15 cellular contexts compared by ENCODE assay signal in genomic region chr3:43872301-43872700, GRCh38.
A peak's percentile ranks its signal among the peaks of the same experiment; 100 is the strongest.
DNase-seq lines count a peak whose midpoint lies in the region; ATAC-seq and TF ChIP-seq lines count a peak whose summit lies in the region.
"Had no signal": no experiment of that assay in that cellular context is flagged by ENCODE, and none has a peak within 500 bp of the region (broad histone marks: within the 10 kb centered on the region; RNA-seq: fewer than 3 reads in every experiment).

No MANE protein-coding gene starts in this region.

- no peaks in the 10 kb centered on the region for H3K27me3 Mint-ChIP-seq in chondrocyte (ENCODE audit: low read depth)

- no peak overlapping the region for H3K4me3 ChIP-seq in AG09309 (ENCODE audit: control insufficient read depth, low read depth, low read length)
- no peak overlapping the region for H3K4me3 ChIP-seq in mesodermal cell (ENCODE audit: extremely low read depth, insufficient read depth, low read length, poor library complexity, severe bottlenecking)
- H3K4me3 ChIP-seq in uterus, result no peak overlapping the region
- H3K4me3 ChIP-seq: mucosa of descending colon had no signal

- H3K27ac ChIP-seq in mesodermal cell (ENCODE audit: low read depth, low read length, severe bottlenecking) (peak overlapping the region; percentile 89), uterus (no peak overlapping the region)

- peak overlapping the region; percentile 26 for H3K4me3 Mint-ChIP-seq in chondrocyte (ENCODE audit: unreplicated experiment)
- H3K4me3 Mint-ChIP-seq: activated naive CD8-positive, alpha-beta T cell treated with anti-CD3 and anti-CD28 coated beads, Interleukin-2, amount 10 ng/mL, durations not matched to agents 7 days and 5 days; stimulated activated naive CD8-positive, alpha-beta T cell treated with anti-CD3 and anti-CD28 coated beads, Interleukin-15, amount 100 ng/mL, for 72 hours had no signal

- H3K4me1 Mint-ChIP-seq in chondrocyte (ENCODE audit: low read depth), result peaks cover 70% of the 10 kb centered on the region
- H3K4me1 Mint-ChIP-seq: activated naive CD8-positive, alpha-beta T cell treated with anti-CD3 and anti-CD28 coated beads, Interleukin-2, amount 10 ng/mL, durations not matched to agents 7 days and 5 days had no signal

- intact Hi-C loops in uterus (cut with DNase I; ENCODE audit: low total_unique reads), result no loop called here

- H3K36me3 Mint-ChIP-seq in chondrocyte (ENCODE audit: low read depth), result no peaks in the 10 kb centered on the region
- H3K36me3 Mint-ChIP-seq: activated naive CD8-positive, alpha-beta T cell treated with anti-CD3 and anti-CD28 coated beads, Interleukin-2, amount 10 ng/mL, durations not matched to agents 7 days and 5 days had no signal

- peak overlapping the region; percentile 95 for H3K27ac Mint-ChIP-seq in chondrocyte (ENCODE audit: unreplicated experiment)
- H3K27ac Mint-ChIP-seq: activated naive CD8-positive, alpha-beta T cell treated with anti-CD3 and anti-CD28 coated beads, Interleukin-2, amount 10 ng/mL, durations not matched to agents 7 days and 5 days had no signal

- H3K9me3 Mint-ChIP-seq in chondrocyte (ENCODE audit: low read depth), result no peaks in the 10 kb centered on the region
- H3K9me3 Mint-ChIP-seq: stimulated activated naive CD8-positive, alpha-beta T cell treated with anti-CD3 and anti-CD28 coated beads, Interleukin-15, amount 100 ng/mL, for 72 hours had no signal

- no peak for TF ChIP-seq POLR2A in uterus (IDR thresholded peaks at IDR 0.05)

- 61% methylated on average over 3 of the region's 3 CpGs; no CpG with 5 or more reads in 1 of the 2 experiments for WGBS in mesodermal cell (ENCODE audit: insufficient coverage in 2 of 2), 2 experiments

- H3K36me3 ChIP-seq in mesodermal cell (ENCODE audit: control insufficient read depth, insufficient read depth, low read length) (no peaks in the 10 kb centered on the region), uterus (no peaks in the 10 kb centered on the region)

- H3K9me3 ChIP-seq in mesodermal cell (ENCODE audit: control insufficient read depth, low read length), result peaks cover 7% of the 10 kb centered on the region
- H3K9me3 ChIP-seq in uterus, result no peaks in the 10 kb centered on the region
- H3K9me3 ChIP-seq: mucosa of descending colon had no signal

- H3K27me3 ChIP-seq in uterus, result no peaks in the 10 kb centered on the region

- peaks cover 42% of the 10 kb centered on the region for H3K4me1 ChIP-seq in mesodermal cell (ENCODE audit: control insufficient read depth, insufficient read depth, low read length, poor library complexity, severe bottlenecking)
- H3K4me1 ChIP-seq in uterus, result no peaks in the 10 kb centered on the region

- DNase-seq in AG09309 (ENCODE audit: low read depth) (peak; percentile 71), Kasumi-1 (lab: John Stamatoyannopoulos, UW) (peak; percentile 1 to 11), chondrocyte (ENCODE audit: low spot score) (no peak), uterus (no peak), NCI-H774 (lab: John Stamatoyannopoulos, UW) (no peak)
- no peak for DNase-seq in stimulated activated naive CD4-positive, alpha-beta T cell (lab: John Stamatoyannopoulos, UW)
- DNase-seq: activated CD4-positive, alpha-beta T cell treated with anti-CD3 and anti-CD28 coated beads, Interleukin-2, amount 50 U/mL, for 4 hours; activated naive CD8-positive, alpha-beta T cell treated with anti-CD3 and anti-CD28 coated beads, Interleukin-2, amount 10 ng/mL, durations not matched to agents 7 days and 5 days; mucosa of descending colon; NCI-H187; Right ventricle myocardium superior; stimulated activated CD4-positive, alpha-beta T cell treated with anti-CD3 and anti-CD28 coated beads, Interleukin-15, amount 100 ng/mL, for 24 hours; stimulated activated naive CD8-positive, alpha-beta T cell treated with anti-CD3 and anti-CD28 coated beads, Interleukin-15, amount 100 ng/mL, for 72 hours had no signal

- no peak for ATAC-seq in HG02970 (IDR thresholded peaks at IDR 0.05; ENCODE audit: low FRiP score, unreplicated experiment)
- ATAC-seq: mucosa of descending colon; stimulated activated naive CD8-positive, alpha-beta T cell treated with anti-CD3 and anti-CD28 coated beads, Interleukin-15, amount 100 ng/mL, for 72 hours had no signal

- TF ChIP-seq CTCF in AG09309 (IDR thresholded peaks at IDR 0.05; ENCODE audit: control insufficient read depth, insufficient read depth, low read depth, low read length, missing control alignments) (no peak), chondrocyte (IDR thresholded peaks at IDR 0.05) (no peak), uterus (IDR thresholded peaks at IDR 0.05) (no peak)

Comparison
In these comparisons a context has a peak if more than half of its experiments do, and no peak if none do; other contexts are left out.
1. DNase-seq: peak in AG09309 (single experiment) and Kasumi-1 (2 of 2); none in chondrocyte (single experiment), uterus (0 of 2), stimulated activated naive CD4-positive, alpha-beta T cell (0 of 6) and NCI-H774 (single experiment).